ENCODE assay signal across 8 cellular contexts in genomic region chr1:244341455-244342450, GRCh38.
DNase-seq lines count a peak whose midpoint lies in the region; ATAC-seq and TF ChIP-seq lines count a peak whose summit lies in the region.

No MANE protein-coding gene starts in this region.

- peak; percentile 64 for DNase-seq in activated naive CD4-positive, alpha-beta T cell treated with anti-CD3 and anti-CD28 coated beads for 36 hours
- DNase-seq in activated naive CD4-positive, alpha-beta T cell treated with anti-CD3 and anti-CD28 coated beads, Interleukin-2, amount 50 U/mL, for 16 hours = no peak
- DNase-seq in NT2/D1 (ENCODE audit: low read depth, low spot score) = peak; percentile 85
- DNase-seq in endothelial cell (ENCODE audit: low spot score) = no peak
- peak in 7 of 10 donors; percentile 24 to 85 (median 49) for DNase-seq in posterior cingulate gyrus
- no peak for DNase-seq in stimulated activated CD4-positive, alpha-beta T cell treated with anti-CD3 and anti-CD28 coated beads, Interleukin-4, amount 100 ng/mL, for 24 hours

- H3K4me1 ChIP-seq in NT2/D1 (ENCODE audit: insufficient read depth, insufficient read length) = peaks cover 3% of the 10 kb centered on the region

- H3K36me3 ChIP-seq in NT2/D1 (ENCODE audit: insufficient read depth, insufficient read length, low read length) = no peaks in the 10 kb centered on the region

- no peak overlapping the region for H3K27ac Mint-ChIP-seq in activated naive CD4-positive, alpha-beta T cell treated with anti-CD3 and anti-CD28 coated beads for 36 hours
- peak overlapping the region; percentile 86 for H3K27ac Mint-ChIP-seq in endothelial cell (ENCODE audit: unreplicated experiment)

- H3K27me3 Mint-ChIP-seq in activated naive CD4-positive, alpha-beta T cell treated with anti-CD3 and anti-CD28 coated beads for 36 hours (ENCODE audit: low read depth) = peaks cover 5% of the 10 kb centered on the region
- H3K27me3 Mint-ChIP-seq in endothelial cell (ENCODE audit: unreplicated experiment) = peaks cover 7% of the 10 kb centered on the region

- H3K9me3 ChIP-seq in NT2/D1 (ENCODE audit: insufficient read depth, low read length) = no peaks in the 10 kb centered on the region

- no peak overlapping the region for H3K4me3 ChIP-seq in NT2/D1 (ENCODE audit: insufficient read length, low read depth)

- H3K36me3 Mint-ChIP-seq in activated naive CD4-positive, alpha-beta T cell treated with anti-CD3 and anti-CD28 coated beads for 36 hours (ENCODE audit: low read depth) = no peaks in the 10 kb centered on the region
- no peaks in the 10 kb centered on the region for H3K36me3 Mint-ChIP-seq in endothelial cell (ENCODE audit: low read depth, unreplicated experiment)

- H3K27me3 ChIP-seq in NT2/D1 (ENCODE audit: insufficient read depth, insufficient read length) = no peaks in the 10 kb centered on the region

- H3K4me1 Mint-ChIP-seq in activated naive CD4-positive, alpha-beta T cell treated with anti-CD3 and anti-CD28 coated beads for 36 hours (ENCODE audit: low read depth) = peaks cover 6% of the 10 kb centered on the region
- H3K4me1 Mint-ChIP-seq in endothelial cell (ENCODE audit: unreplicated experiment) = peaks cover 11% of the 10 kb centered on the region

- no peaks in the 10 kb centered on the region for H3K9me3 Mint-ChIP-seq in activated naive CD4-positive, alpha-beta T cell treated with anti-CD3 and anti-CD28 coated beads for 36 hours
- no peaks in the 10 kb centered on the region for H3K9me3 Mint-ChIP-seq in endothelial cell (ENCODE audit: unreplicated experiment)

- TF ChIP-seq CTCF in endothelial cell (IDR thresholded peaks at IDR 0.05; ENCODE audit: unreplicated experiment) = no peak

- H3K4me3 Mint-ChIP-seq in activated naive CD4-positive, alpha-beta T cell treated with anti-CD3 and anti-CD28 coated beads for 36 hours = no peak overlapping the region
- H3K4me3 Mint-ChIP-seq in endothelial cell (ENCODE audit: unreplicated experiment) = peak overlapping the region; percentile 47

- intact Hi-C loops in activated naive CD4-positive, alpha-beta T cell treated with anti-CD3 and anti-CD28 coated beads for 36 hours (cut with micrococcal nuclease) = loop anchor here (1.0 kb wide), 1 partner anchor 111 kb away; no protein-coding TSS in a partner anchor
- intact Hi-C loops in posterior cingulate gyrus (cut with DNase I) = no loop called here

- peak overlapping the region; percentile 23 for H3K9ac ChIP-seq in NT2/D1 (ENCODE audit: insufficient read length, low read depth)

- ATAC-seq in HG03175 (IDR thresholded peaks at IDR 0.05; ENCODE audit: unreplicated experiment) (no peak), GM21381 (IDR thresholded peaks at IDR 0.05; ENCODE audit: unreplicated experiment) (no peak)

- CTCF ChIA-PET in activated naive CD4-positive, alpha-beta T cell treated with anti-CD3 and anti-CD28 coated beads for 36 hours (lab: Charles Lee) = no interaction called here

Comparison
In these comparisons a context has a peak if more than half of its experiments do, and no peak if none do; other contexts are left out.
1. DNase-seq: peak in activated naive CD4-positive, alpha-beta T cell treated with anti-CD3 and anti-CD28 coated beads for 36 hours (single experiment), NT2/D1 (single experiment) and posterior cingulate gyrus (7 of 10); none in activated naive CD4-positive, alpha-beta T cell treated with anti-CD3 and anti-CD28 coated beads, Interleukin-2, amount 50 U/mL, for 16 hours (single experiment), endothelial cell (single experiment) and stimulated activated CD4-positive, alpha-beta T cell treated with anti-CD3 and anti-CD28 coated beads, Interleukin-4, amount 100 ng/mL, for 24 hours (single experiment).